18 cellular contexts compared by ENCODE assay signal in genomic region chr13:94765814-94766213, GRCh38. TPM values are rescaled to one million over a fixed set of nuclear protein-coding genes. Genes with fewer than 3 reads are reported as not detected.
A peak's percentile ranks its signal among the peaks of the same experiment; 100 is the strongest.
DNase-seq lines count a peak whose midpoint lies in the region; ATAC-seq, FAIRE-seq and TF ChIP-seq lines count a peak whose summit lies in the region.
"Had no signal": no experiment of that assay in that cellular context is flagged by ENCODE, and none has a peak within 500 bp of the region (broad histone marks: within the 10 kb centered on the region; RNA-seq: fewer than 3 reads in every experiment).

No MANE protein-coding gene starts in this region.

- no peak for FAIRE-seq in GM12878 (lab: Jason Lieb, UNC)
- FAIRE-seq: H54 had no signal

- TF ChIP-seq RAD21 in GM12878 (IDR thresholded peaks at IDR 0.05; ENCODE audit: insufficient read depth, low read depth, low read length): no peak

- 11% methylated on average over 6 of the region's 7 CpGs for WGBS in GM12878 (ENCODE audit: insufficient coverage, insufficient replicate concordance, low lambda C conversion rate, missing lambda C conversion rate)

- TF ChIP-seq CTCF in GM12878 (IDR thresholded peaks at IDR 0.05 in 2 of 3, conservative IDR thresholded peaks at IDR 0.05 in 1 of 3; ENCODE audit: control insufficient read depth in 2 of 3, extremely low read depth in 1 of 3, insufficient read depth in 1 of 3, low read depth in 3 of 3, low read length in 3 of 3): no peak

- DNase-seq in NCI-H748 (lab: John Stamatoyannopoulos, UW; ENCODE audit: unreplicated experiment): peak; percentile 24
- DNase-seq in NCI-H748 treated with DMSO at 0.1 percent for 48 hours (lab: John Stamatoyannopoulos, UW): no peak
- DNase-seq in GM12878 (ENCODE audit: low read depth, low spot score): no peak
- peak; percentile 22 for DNase-seq in iPS DF 4.7 (ENCODE audit: extremely low read depth, low spot score)
- no peak for DNase-seq in DMS 273 (lab: John Stamatoyannopoulos, UW; ENCODE audit: unreplicated experiment)
- DNase-seq in NCI-H1105 treated with DMSO at 0.1 percent for 48 hours (lab: John Stamatoyannopoulos, UW): no peak
- DNase-seq in MV-4-11 (lab: John Stamatoyannopoulos, UW): no peak
- DNase-seq: 8988T; AML-193; CD4-positive, CD25-positive, alpha-beta regulatory T cell; DMS 273 treated with DMSO at 0.1 percent for 48 hours; DND-41; GF-D8 had no signal

- H3K36me3 ChIP-seq in GM12878 (ENCODE audit: control insufficient read depth in 2 of 2, insufficient read depth in 2 of 2, low read length in 1 of 2): no peaks in the 10 kb centered on the region
- H3K36me3 ChIP-seq: BLaER1 treated with 17β-estradiol and CSF1 and Interleukin-3, amounts not matched to agents 10 nM and 100 nM had no signal

- no peak overlapping the region for H3K4me2 ChIP-seq in GM12878 (ENCODE audit: control insufficient read depth, insufficient read depth)
- H3K4me2 ChIP-seq: BLaER1 treated with 17β-estradiol and CSF1 and Interleukin-3, amounts not matched to agents 10 nM and 100 nM had no signal

- H4K20me1 ChIP-seq in GM12878 (ENCODE audit: control insufficient read depth, insufficient read depth): no peaks in the 10 kb centered on the region
- H4K20me1 ChIP-seq: BLaER1 treated with 17β-estradiol and CSF1 and Interleukin-3, amounts not matched to agents 10 nM and 100 nM had no signal

- no peaks in the 10 kb centered on the region for H3K79me2 ChIP-seq in GM12878 (ENCODE audit: control insufficient read depth, insufficient read depth, low read length)

- SMC1A ChIA-PET in GM12878 (lab: Charles Lee; ENCODE audit: uncharacterized antibody, unreplicated experiment): no interaction called here

- no peak overlapping the region for H3K27ac ChIP-seq in GM12878 (ENCODE audit: control insufficient read depth, insufficient read depth)
- H3K27ac ChIP-seq: BLaER1 treated with 17β-estradiol and CSF1 and Interleukin-3, amounts not matched to agents 10 nM and 100 nM; HL-60 had no signal

- RAD21 ChIA-PET in GM12878 (lab: Charles Lee; ENCODE audit: unreplicated experiment): no interaction called here

- in situ Hi-C loops in GM12878 (cut with MboI): no loop called here

- H3K4me1 ChIP-seq in GM12878 (ENCODE audit: control insufficient read depth, insufficient read depth, low read length): no peaks in the 10 kb centered on the region
- H3K4me1 ChIP-seq: BLaER1 treated with 17β-estradiol and CSF1 and Interleukin-3, amounts not matched to agents 10 nM and 100 nM had no signal

- TF ChIP-seq POLR2A in GM12878 (IDR thresholded peaks at IDR 0.05; ENCODE audit: low read depth, low read length): no peak

- intact Hi-C loops in GM12878 (cut with micrococcal nuclease; ENCODE audit: unreplicated experiment): no loop called here

- H2AFZ ChIP-seq in GM12878 (ENCODE audit: control insufficient read depth, low read depth, low read length): no peak overlapping the region

- CTCF ChIA-PET in GM12878 (lab: Yijun Ruan, JAX): no interaction called here

- no TSS peak for BruUV-seq in GM12878 (replicated peaks; lab: Mats Ljungman, UMichigan)

- POLR2A ChIA-PET in GM12878 (lab: Charles Lee): no interaction called here

- no peak for TF ChIP-seq EP300 in GM12878 (IDR thresholded peaks at IDR 0.05; ENCODE audit: borderline replicate concordance in 1 of 2, control insufficient read depth in 1 of 2, low read depth in 2 of 2, low read length in 2 of 2)

- no peaks in the 10 kb centered on the region; a peak in 1 of 4 replicates for H3K27me3 ChIP-seq in GM12878 (replicated peaks in 1 of 2; ENCODE audit: control insufficient read depth in 2 of 2, insufficient read depth in 2 of 2, low read length in 1 of 2)
- H3K27me3 ChIP-seq: BLaER1 treated with 17β-estradiol and CSF1 and Interleukin-3, amounts not matched to agents 10 nM and 100 nM had no signal

- ATAC-seq in GM12878: no peak
- ATAC-seq: HCT116 had no signal

- H3K9me3 ChIP-seq in GM12878 (replicated peaks; ENCODE audit: control insufficient read depth, insufficient read depth, low read length): no peaks in the 10 kb centered on the region

- no peak overlapping the region for H3K9ac ChIP-seq in GM12878 (ENCODE audit: control insufficient read depth, insufficient read depth, low read length)
- H3K9ac ChIP-seq: BLaER1 treated with 17β-estradiol and CSF1 and Interleukin-3, amounts not matched to agents 10 nM and 100 nM had no signal

- H3K4me3 ChIP-seq in GM12878: no peak overlapping the region
- H3K4me3 ChIP-seq: BLaER1 treated with 17β-estradiol and CSF1 and Interleukin-3, amounts not matched to agents 10 nM and 100 nM had no signal

TF ChIP-seq in GM12878, 131 proteins besides CTCF, POLR2A, EP300 and RAD21:
- no peak for TF ChIP-seq RUNX3 (IDR thresholded peaks at IDR 0.05; ENCODE audit: low read length)
- TF ChIP-seq HDAC6 (IDR thresholded peaks at IDR 0.05; ENCODE audit: unreplicated experiment): no peak
- TF ChIP-seq PKNOX1 (IDR thresholded peaks at IDR 0.05): peak; percentile 29; the same call in 1 of the 2 replicates

RNA-seq across cellular contexts. Expression of gene SOX21, which starts 53.5 kb away (rescaled TPM):
- not detected in 2 replicates for total RNA-seq in GM12878 (2013; cell fraction: nucleolus; rRNA removed)
- not detected in 2 replicates for total RNA-seq in GM12878 (2014; rRNA removed)
- not detected in 2 replicates for total RNA-seq in GM12878 (2014; rRNA removed; fragmentation: Illumina TruSeq; extraction: Trizol)
- not detected in 2 replicates for total RNA-seq in GM12878 (2021)
- not detected for polyA plus RNA-seq in GM12878 (2011; ENCODE audit: low read depth)
- polyA plus RNA-seq in GM12878 (2011; rRNA removed): not detected in 2 replicates
- polyA plus RNA-seq in GM12878 (2011; cell fraction: cytosol; rRNA removed): not detected in 2 replicates
- not detected in 2 replicates for polyA plus RNA-seq in GM12878 (2011; cell fraction: nucleus; rRNA removed)
- polyA plus RNA-seq in GM12878 (2012): not detected in 2 replicates
- not detected in 2 replicates for polyA plus RNA-seq in GM12878 (2014; fragmentation: Illumina TruSeq; extraction: Trizol)
- polyA plus RNA-seq in GM12878 (2014; fragmentation: Nextera tagmentation; extraction: Ambion mirVana): not detected
- polyA plus RNA-seq in GM12878 (2014; rRNA removed): not detected in 2 replicates
- polyA plus RNA-seq in GM12878 (2016; fragmentation: Nextera tagmentation; extraction: Ambion mirVana): not detected
- not detected in 2 replicates for polyA minus RNA-seq in GM12878 (2011; rRNA and poly(A)+ RNA removed)
- polyA minus RNA-seq in GM12878 (2011; cell fraction: cytosol; rRNA and poly(A)+ RNA removed): not detected in 2 replicates
- polyA minus RNA-seq in GM12878 (2011; cell fraction: nucleus; rRNA and poly(A)+ RNA removed): not detected in 2 replicates
- total RNA-seq: CD4-positive, CD25-positive, alpha-beta regulatory T cell had no signal
- polyA plus RNA-seq: CD4-positive, CD25-positive, alpha-beta regulatory T cell; IgD-negative memory B cell had no signal

Comparison
In these comparisons a context has a peak if more than half of its experiments do, and no peak if none do; other contexts are left out.
1. DNase-seq: peak in NCI-H748 (single experiment) and iPS DF 4.7 (single experiment); none in NCI-H748 treated with DMSO at 0.1 percent for 48 hours (single experiment), GM12878 (single experiment), DMS 273 (single experiment), NCI-H1105 treated with DMSO at 0.1 percent for 48 hours (single experiment) and MV-4-11 (single experiment).